In the genomic region with DNA sequence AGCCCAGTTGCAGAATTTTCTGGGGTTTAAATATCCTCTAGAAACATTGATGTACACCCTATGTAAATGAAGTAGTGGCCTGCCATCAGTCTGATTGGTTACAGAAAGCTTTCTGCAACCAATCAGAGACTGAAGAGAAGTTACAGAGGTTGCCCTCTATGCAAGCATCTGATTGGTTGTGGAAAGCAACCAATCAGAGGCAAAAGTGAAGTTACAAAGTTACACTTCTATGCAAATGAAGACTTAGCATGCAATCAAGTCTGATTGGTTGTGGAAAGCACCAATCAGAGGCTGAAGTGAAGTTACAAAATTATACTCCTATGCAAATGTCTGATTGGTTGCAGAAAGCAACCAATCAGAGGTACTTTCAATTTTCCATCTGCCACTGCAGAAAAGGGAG, we compare ENCODE assay signal across 25 cellular contexts. TPM values are rescaled to one million over a fixed set of nuclear protein-coding genes. Genes with fewer than 3 reads are reported as not detected.
A peak's percentile ranks its signal among the peaks of the same experiment; 100 is the strongest.
DNase-seq lines count a peak whose midpoint lies in the region; ATAC-seq lines count a peak whose summit lies in the region.
"Had no signal": no experiment of that assay in that cellular context is flagged by ENCODE, and none has a peak within 500 bp of the region (broad histone marks: within the 10 kb centered on the region; RNA-seq: fewer than 3 reads in every experiment).

No MANE protein-coding gene starts in this region.

- no peak overlapping the region for H2AFZ ChIP-seq in Karpas-422 (ENCODE audit: low read length)

- DNase-seq in Caki2 (ENCODE audit: low read depth) (peak; percentile 50), Karpas-422 (peak; percentile 45), SK-MEL-5 (ENCODE audit: low read depth, low spot score) (peak; percentile 15), fibroblast of peridontal ligament (ENCODE audit: extremely low read depth) (peak; percentile 54)
- no peak for DNase-seq in activated CD8-positive, alpha-beta memory T cell treated with anti-CD3 and anti-CD28 coated beads, Interleukin-2, amount 50 U/mL, for 48 hours
- DNase-seq in activated T-cell treated with anti-CD3 and anti-CD28 coated beads, Interleukin-2, amount 50 U/mL, for 1 hour: no peak
- DNase-seq: activated CD4-positive, alpha-beta T cell treated with anti-CD3 and anti-CD28 coated beads for 48 hours; anterior cingulate cortex; CD4-positive, alpha-beta T cell; heart left ventricle; left colon; mesendoderm; NCI-H1105 treated with DMSO at 0.1 percent for 48 hours; NCI-H2029; NK-92 treated with Interleukin-12 subunit alpha and Interleukin-12 subunit beta, amount 100 ng/mL, for 24 hours; stimulated activated CD4-positive, alpha-beta T cell treated with anti-CD3 and anti-CD28 coated beads, Interleukin-15, amount 100 ng/mL, for 24 hours; stomach; tibial artery had no signal

- H4K20me1 ChIP-seq in Karpas-422 (ENCODE audit: insufficient read depth, low read depth, low read length): no peaks in the 10 kb centered on the region

- no peak overlapping the region for H3K4me3 ChIP-seq in Karpas-422 (ENCODE audit: low read length)
- H3K4me3 ChIP-seq: cardiac muscle cell, heart left ventricle, prostate gland, SJSA1, stomach, tibial artery had no signal

- no peaks in the 10 kb centered on the region for H3K27me3 ChIP-seq in Karpas-422 (ENCODE audit: low read length)
- H3K27me3 ChIP-seq: cardiac muscle cell, neutrophil, SJSA1, tibial artery had no signal

- H3K9ac ChIP-seq in Karpas-422 (ENCODE audit: low read length): no peak overlapping the region

- no peaks in the 10 kb centered on the region for H3K36me3 ChIP-seq in Karpas-422 (ENCODE audit: insufficient read depth, low read length)
- H3K36me3 ChIP-seq: cardiac muscle cell, heart left ventricle, neutrophil, prostate gland, SJSA1, stomach, tibial artery had no signal

- ATAC-seq in GM19455 (IDR thresholded peaks at IDR 0.05; ENCODE audit: unreplicated experiment): no peak
- no peak for ATAC-seq in HG03025 (IDR thresholded peaks at IDR 0.05; ENCODE audit: low FRiP score, unreplicated experiment)
- ATAC-seq: heart left ventricle, left colon, Panc1 had no signal

- in situ Hi-C loops in Caki2 (cut with HindIII; ENCODE audit: low pct_unique_long_range_greater_than_20kb, low sequenced_read_pairs) (no loop called here), SK-MEL-5 (cut with HindIII; ENCODE audit: low pct_unique_long_range_greater_than_20kb, low sequenced_read_pairs) (no loop called here)

- H3K27ac ChIP-seq in Karpas-422 (ENCODE audit: low read length): no peak overlapping the region
- H3K27ac ChIP-seq: cardiac muscle cell, heart left ventricle, neutrophil, prostate gland, SJSA1, stomach, tibial artery had no signal

- no peaks in the 10 kb centered on the region for H3K4me1 ChIP-seq in Karpas-422 (ENCODE audit: low read length)
- H3K4me1 ChIP-seq: heart left ventricle, prostate gland, stomach, tibial artery had no signal

- H3K4me2 ChIP-seq in Karpas-422 (ENCODE audit: low read depth, low read length, poor library complexity, severe bottlenecking): no peak overlapping the region

- H3K79me2 ChIP-seq in Karpas-422 (ENCODE audit: low read length): no peaks in the 10 kb centered on the region

- H3K9me3 ChIP-seq in Karpas-422 (ENCODE audit: low read length): peaks cover 4% of the 10 kb centered on the region; the same call in 1 of the 2 replicates
- H3K9me3 ChIP-seq: neutrophil, prostate gland, SJSA1 had no signal

- no peaks in the 10 kb centered on the region for H3K9me2 ChIP-seq in Karpas-422 (replicated peaks; ENCODE audit: insufficient read depth, low read length)

RNA-seq across cellular contexts. Expression of gene USP9X, which starts 51.9 kb away (rescaled TPM):
- 8.9 and 15.6 TPM in 2 replicates for total RNA-seq in Caki2 (2014; rRNA removed; shearing (Covaris generic); ENCODE audit: low replicate concordance)
- total RNA-seq in Karpas-422 (2014; rRNA removed; shearing (Covaris generic); ENCODE audit: low replicate concordance): 68.8 and 160 TPM in 2 replicates
- 78.9 and 92.2 TPM in 2 replicates for total RNA-seq in SK-MEL-5 (2014; rRNA removed; shearing (Covaris generic))
- polyA plus RNA-seq in SK-MEL-5 (2015; cell fraction: cytosol; rRNA removed): 26.3 and 39.1 TPM in 2 replicates
- polyA plus RNA-seq in SK-MEL-5 (2015; cell fraction: nucleus; rRNA removed): 20.3 and 23.1 TPM in 2 replicates

Comparison
In these comparisons a context has a peak if more than half of its experiments do, and no peak if none do; other contexts are left out.
1. DNase-seq: peak in Caki2 (single experiment), Karpas-422 (single experiment), SK-MEL-5 (single experiment) and fibroblast of peridontal ligament (single experiment); none in activated CD8-positive, alpha-beta memory T cell treated with anti-CD3 and anti-CD28 coated beads, Interleukin-2, amount 50 U/mL, for 48 hours (single experiment) and activated T-cell treated with anti-CD3 and anti-CD28 coated beads, Interleukin-2, amount 50 U/mL, for 1 hour (single experiment).